In the genomic region with DNA sequence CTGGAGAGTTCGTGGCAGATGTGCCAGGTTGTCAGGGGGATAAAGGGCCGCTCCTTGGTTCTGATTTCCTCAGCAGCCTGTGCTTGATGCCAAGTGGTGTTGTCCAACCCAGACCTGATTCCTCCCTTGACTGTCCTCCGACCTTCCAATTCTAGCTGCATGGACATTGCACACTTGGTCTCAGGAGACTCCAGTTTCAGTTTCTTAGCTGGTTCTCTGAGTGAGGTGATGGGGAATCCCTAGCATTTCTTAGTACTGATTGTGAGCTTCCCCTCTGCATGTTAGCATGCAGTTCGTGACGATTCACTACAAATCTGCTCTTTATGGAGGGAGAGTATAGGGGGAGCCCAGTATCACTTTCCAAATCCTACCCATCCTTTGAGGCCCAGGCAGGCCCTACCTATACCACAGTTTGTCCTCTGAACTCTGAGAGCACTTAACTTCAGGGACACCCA, we compare ENCODE assay signal across 15 cellular contexts. TPM values are rescaled to one million over a fixed set of nuclear protein-coding genes. Genes with fewer than 3 reads are reported as not detected.
A peak's percentile ranks its signal among the peaks of the same experiment; 100 is the strongest.
DNase-seq lines count a peak whose midpoint lies in the region; ATAC-seq and TF ChIP-seq lines count a peak whose summit lies in the region.
"Had no signal": no experiment of that assay in that cellular context is flagged by ENCODE, and none has a peak within 500 bp of the region (broad histone marks: within the 10 kb centered on the region; RNA-seq: fewer than 3 reads in every experiment).

No MANE protein-coding gene starts in this region.

- peaks cover 20% of the 10 kb centered on the region for H3F3A ChIP-seq in MM.1S (ENCODE audit: insufficient read depth, low read length)

- H3K4me3 Mint-ChIP-seq in activated CD8-positive, alpha-beta memory T cell treated with anti-CD3 and anti-CD28 coated beads, Interleukin-2, amount 10 ng/mL, durations not matched to agents 7 days and 5 days: no peak overlapping the region
- H3K4me3 Mint-ChIP-seq in stimulated activated naive B cell treated with anti-CD40 and anti-IgM and Interleukin-4, amounts not matched to agents 10 μg/mL and 1 μg/mL and 100 μg/mL, for 72 hours: peak overlapping the region; percentile 49 to 75

- DNase-seq in activated CD8-positive, alpha-beta memory T cell treated with anti-CD3 and anti-CD28 coated beads, Interleukin-2, amount 10 ng/mL, durations not matched to agents 7 days and 5 days: no peak
- DNase-seq in activated CD8-positive, alpha-beta memory T cell treated with anti-CD3 and anti-CD28 coated beads, Interleukin-2, amount 50 U/mL, for 48 hours: no peak
- peak; percentile 82 for DNase-seq in MM.1S
- DNase-seq in stimulated activated naive B cell treated with anti-CD40 and anti-IgM and Interleukin-4, amounts not matched to agents 10 μg/mL and 1 μg/mL and 100 μg/mL, for 72 hours: peak; percentile 73
- no peak for DNase-seq in SHP77 treated with DMSO at 0.1 percent for 48 hours (lab: John Stamatoyannopoulos, UW)
- DNase-seq in Right ventricle myocardium superior: no peak
- DNase-seq: cortex of kidney; foreskin keratinocyte; NCI-H146; NK-92 treated with Interleukin-12 subunit alpha and Interleukin-12 subunit beta, amount 100 ng/mL, for 24 hours; nucleus accumbens; stimulated activated CD4-positive, alpha-beta T cell treated with anti-CD3 and anti-CD28 coated beads, Interleukin-1b, Interleukin-23, amount 100 ng/mL, for 48 hours; testis had no signal

- H3K9me3 ChIP-seq in MM.1S (replicated peaks; ENCODE audit: insufficient read depth, low read length): no peaks in the 10 kb centered on the region
- H3K9me3 ChIP-seq: testis had no signal

- peak overlapping the region; percentile 34; the same call in 1 of the 2 replicates for H3K27ac ChIP-seq in MM.1S (ENCODE audit: low read length)
- H3K27ac ChIP-seq: foreskin keratinocyte, testis had no signal

- H3K9ac ChIP-seq in MM.1S (ENCODE audit: low read length): no peak overlapping the region

- peak overlapping the region; percentile 52 for H3K4me2 ChIP-seq in MM.1S (ENCODE audit: low read depth, low read length)

- H3K27me3 Mint-ChIP-seq in activated CD8-positive, alpha-beta memory T cell treated with anti-CD3 and anti-CD28 coated beads, Interleukin-2, amount 10 ng/mL, durations not matched to agents 7 days and 5 days: no peaks in the 10 kb centered on the region
- H3K27me3 Mint-ChIP-seq in stimulated activated naive B cell treated with anti-CD40 and anti-IgM and Interleukin-4, amounts not matched to agents 10 μg/mL and 1 μg/mL and 100 μg/mL, for 72 hours: no peaks in the 10 kb centered on the region

- no peak overlapping the region for H2AFZ ChIP-seq in MM.1S (ENCODE audit: low read length)

- peaks cover 32% of the 10 kb centered on the region for H3K36me3 Mint-ChIP-seq in activated CD8-positive, alpha-beta memory T cell treated with anti-CD3 and anti-CD28 coated beads, Interleukin-2, amount 10 ng/mL, durations not matched to agents 7 days and 5 days
- peaks cover 10 to 17% of the 10 kb centered on the region in 2 donors for H3K36me3 Mint-ChIP-seq in stimulated activated naive B cell treated with anti-CD40 and anti-IgM and Interleukin-4, amounts not matched to agents 10 μg/mL and 1 μg/mL and 100 μg/mL, for 72 hours

- no peaks in the 10 kb centered on the region for H4K20me1 ChIP-seq in MM.1S (ENCODE audit: insufficient read depth, low read length)

- no peaks in the 10 kb centered on the region for H3K9me2 ChIP-seq in MM.1S (replicated peaks; ENCODE audit: insufficient read depth, low read length)

- H3K9me3 Mint-ChIP-seq in activated CD8-positive, alpha-beta memory T cell treated with anti-CD3 and anti-CD28 coated beads, Interleukin-2, amount 10 ng/mL, durations not matched to agents 7 days and 5 days (ENCODE audit: low read depth): peaks cover 12% of the 10 kb centered on the region
- peaks cover 13 to 15% of the 10 kb centered on the region in 2 donors for H3K9me3 Mint-ChIP-seq in stimulated activated naive B cell treated with anti-CD40 and anti-IgM and Interleukin-4, amounts not matched to agents 10 μg/mL and 1 μg/mL and 100 μg/mL, for 72 hours

- peaks cover 6% of the 10 kb centered on the region; the same call in 1 of the 2 replicates for H3K27me3 ChIP-seq in MM.1S (replicated peaks; ENCODE audit: insufficient read depth, low read length)
- H3K27me3 ChIP-seq: testis had no signal

- peaks cover 44% of the 10 kb centered on the region for H3K4me1 Mint-ChIP-seq in activated CD8-positive, alpha-beta memory T cell treated with anti-CD3 and anti-CD28 coated beads, Interleukin-2, amount 10 ng/mL, durations not matched to agents 7 days and 5 days
- peaks cover 44 to 81% of the 10 kb centered on the region in 2 donors for H3K4me1 Mint-ChIP-seq in stimulated activated naive B cell treated with anti-CD40 and anti-IgM and Interleukin-4, amounts not matched to agents 10 μg/mL and 1 μg/mL and 100 μg/mL, for 72 hours

- no peak overlapping the region for H3K4me3 ChIP-seq in MM.1S (ENCODE audit: low read length)
- H3K4me3 ChIP-seq: testis had no signal

- H3K36me3 ChIP-seq in MM.1S (replicated peaks; ENCODE audit: insufficient read depth, low read length): no peaks in the 10 kb centered on the region

- peaks cover 31% of the 10 kb centered on the region for H3K4me1 ChIP-seq in MM.1S (ENCODE audit: low read length)
- H3K4me1 ChIP-seq: foreskin keratinocyte, testis had no signal

- CTCF ChIA-PET in activated CD8-positive, alpha-beta memory T cell treated with anti-CD3 and anti-CD28 coated beads, Interleukin-2, amount 10 ng/mL, durations not matched to agents 7 days and 5 days (lab: Charles Lee): interaction anchor here (0.7 to 2.8 kb wide), 10 partner anchors 10 to 1071 kb away, joined by 3 to 13 read pairs (median 3); no protein-coding TSS in a partner anchor

- no peak for TF ChIP-seq CTCF in MM.1S (IDR thresholded peaks at IDR 0.05; ENCODE audit: low read length)

- intact Hi-C loops in Right ventricle myocardium superior (cut with DNase I): no loop called here

- H3K79me2 ChIP-seq in MM.1S (ENCODE audit: low read length): no peaks in the 10 kb centered on the region

- peak; percentile 72 for ATAC-seq in activated CD8-positive, alpha-beta memory T cell treated with anti-CD3 and anti-CD28 coated beads, Interleukin-2, amount 10 ng/mL, durations not matched to agents 7 days and 5 days
- ATAC-seq in HG02623 (IDR thresholded peaks at IDR 0.05; ENCODE audit: unreplicated experiment) (peak; percentile 46), GM21367 (IDR thresholded peaks at IDR 0.05; ENCODE audit: unreplicated experiment) (no peak), Right ventricle myocardium superior (ENCODE audit: poor library complexity) (no peak)
- ATAC-seq in stimulated activated naive B cell treated with anti-CD40 and anti-IgM and Interleukin-4, amounts not matched to agents 10 μg/mL and 1 μg/mL and 100 μg/mL, for 72 hours (replicated peaks): peak; percentile 88 to 91
- ATAC-seq: foreskin keratinocyte had no signal

- H3K27ac Mint-ChIP-seq in activated CD8-positive, alpha-beta memory T cell treated with anti-CD3 and anti-CD28 coated beads, Interleukin-2, amount 10 ng/mL, durations not matched to agents 7 days and 5 days: peak overlapping the region; percentile 44
- H3K27ac Mint-ChIP-seq in stimulated activated naive B cell treated with anti-CD40 and anti-IgM and Interleukin-4, amounts not matched to agents 10 μg/mL and 1 μg/mL and 100 μg/mL, for 72 hours: peak overlapping the region; percentile 88

RNA-seq across cellular contexts. Expression of gene CCR7, which starts 12.4 kb away (rescaled TPM):
- 10 to 100 TPM; 43.5 to 83.9 TPM for total RNA-seq in activated CD8-positive, alpha-beta memory T cell treated with anti-CD3 and anti-CD28 coated beads, Interleukin-2, amount 10 ng/mL, durations not matched to agents 7 days and 5 days
- not detected for total RNA-seq in Right ventricle myocardium superior
- total RNA-seq: foreskin keratinocyte had no signal

Comparison
In these comparisons a context has a peak if more than half of its experiments do, and no peak if none do; other contexts are left out.
1. ATAC-seq: peak in activated CD8-positive, alpha-beta memory T cell treated with anti-CD3 and anti-CD28 coated beads, Interleukin-2, amount 10 ng/mL, durations not matched to agents 7 days and 5 days (single experiment), HG02623 (single experiment) and stimulated activated naive B cell treated with anti-CD40 and anti-IgM and Interleukin-4, amounts not matched to agents 10 μg/mL and 1 μg/mL and 100 μg/mL, for 72 hours (2 of 2); none in GM21367 (single experiment) and Right ventricle myocardium superior (single experiment).
2. DNase-seq: peak in MM.1S (single experiment) and stimulated activated naive B cell treated with anti-CD40 and anti-IgM and Interleukin-4, amounts not matched to agents 10 μg/mL and 1 μg/mL and 100 μg/mL, for 72 hours (single experiment); none in activated CD8-positive, alpha-beta memory T cell treated with anti-CD3 and anti-CD28 coated beads, Interleukin-2, amount 10 ng/mL, durations not matched to agents 7 days and 5 days (single experiment), activated CD8-positive, alpha-beta memory T cell treated with anti-CD3 and anti-CD28 coated beads, Interleukin-2, amount 50 U/mL, for 48 hours (single experiment), SHP77 treated with DMSO at 0.1 percent for 48 hours (single experiment) and Right ventricle myocardium superior (single experiment).
3. RNA of gene CCR7, which starts 12.4 kb away (total RNA-seq): 43.5 to 83.9 TPM in activated CD8-positive, alpha-beta memory T cell treated with anti-CD3 and anti-CD28 coated beads, Interleukin-2, amount 10 ng/mL, durations not matched to agents 7 days and 5 days; not detected in Right ventricle myocardium superior (single experiment); every median in the first group is over 10 times any median in the second.